Comparison of ENCODE assay signal across 9 cellular contexts in genomic region chr4:153788419-153789276, GRCh38. TPM values are rescaled to one million over a fixed set of nuclear protein-coding genes. Genes with fewer than 3 reads are reported as not detected.
DNase-seq lines count a peak whose midpoint lies in the region; ATAC-seq, FAIRE-seq and TF ChIP-seq lines count a peak whose summit lies in the region.
"Had no signal": no experiment of that assay in that cellular context is flagged by ENCODE, and none has a peak within 500 bp of the region (broad histone marks: within the 10 kb centered on the region; RNA-seq: fewer than 3 reads in every experiment).

Gene SFRP2 (minus strand): TSS chr4:153789083. CDS start chr4:153788835, 248 bp downstream.

- POLR2A ChIA-PET in activated naive CD8-positive, alpha-beta T cell treated with anti-CD3 and anti-CD28 coated beads, Interleukin-2, amount 10 ng/mL, durations not matched to agents 7 days and 5 days (lab: Charles Lee), result no interaction called here

- peaks cover 6% of the 10 kb centered on the region for H3F3A ChIP-seq in smooth muscle cell (ENCODE audit: low read depth)

- H3K79me2 ChIP-seq in smooth muscle cell (ENCODE audit: low read depth), result no peaks in the 10 kb centered on the region

- H2AFZ ChIP-seq in smooth muscle cell (ENCODE audit: low read depth), result no peak within 1 kb of the TSS

- no peaks in the 10 kb centered on the region for H3K36me3 Mint-ChIP-seq in activated naive CD8-positive, alpha-beta T cell treated with anti-CD3 and anti-CD28 coated beads, Interleukin-2, amount 10 ng/mL, durations not matched to agents 7 days and 5 days

- H4K20me1 ChIP-seq in smooth muscle cell (ENCODE audit: low read depth), result no peaks in the 10 kb centered on the region

- H3K4me3 Mint-ChIP-seq in activated naive CD8-positive, alpha-beta T cell treated with anti-CD3 and anti-CD28 coated beads, Interleukin-2, amount 10 ng/mL, durations not matched to agents 7 days and 5 days, result peak within 1 kb of the TSS; percentile 48

- WGBS in smooth muscle cell (ENCODE audit: low lambda C conversion rate), result 1% methylated on average over 68 of the region's 72 CpGs

- H3K27ac ChIP-seq in HUES6 (ENCODE audit: low read depth, low read length) (peak within 1 kb of the TSS; percentile 94), smooth muscle cell (ENCODE audit: low read depth) (no peak within 1 kb of the TSS)
- H3K27ac ChIP-seq: SJSA1 had no signal

- H3K27ac Mint-ChIP-seq in activated naive CD8-positive, alpha-beta T cell treated with anti-CD3 and anti-CD28 coated beads, Interleukin-2, amount 10 ng/mL, durations not matched to agents 7 days and 5 days, result no peak within 1 kb of the TSS

- H3K9me3 Mint-ChIP-seq in activated naive CD8-positive, alpha-beta T cell treated with anti-CD3 and anti-CD28 coated beads, Interleukin-2, amount 10 ng/mL, durations not matched to agents 7 days and 5 days, result no peaks in the 10 kb centered on the region

- H3K9me3 ChIP-seq in HUES6 (ENCODE audit: control insufficient read depth, insufficient read depth, low read depth, low read length) (no peaks in the 10 kb centered on the region), smooth muscle cell (replicated peaks; ENCODE audit: low read depth) (no peaks in the 10 kb centered on the region)
- H3K9me3 ChIP-seq: SJSA1 had no signal

- no peak for FAIRE-seq in GM19239 (lab: Jason Lieb, UNC)

- H3K4me1 ChIP-seq in HUES6 (ENCODE audit: control insufficient read depth, insufficient read depth, low read length) (peaks cover 28% of the 10 kb centered on the region), smooth muscle cell (ENCODE audit: low read depth) (peaks cover 43% of the 10 kb centered on the region)
- H3K4me1 ChIP-seq: SJSA1 had no signal

- H3K4me3 ChIP-seq in HUES6 (ENCODE audit: low read depth, low read length) (peak within 1 kb of the TSS; percentile 98), smooth muscle cell (peak within 1 kb of the TSS; percentile 50)
- H3K4me3 ChIP-seq: SJSA1 had no signal

- H3K9ac ChIP-seq in HUES6 (ENCODE audit: low read length) (peak within 1 kb of the TSS; percentile 98), smooth muscle cell (ENCODE audit: low read depth) (no peak within 1 kb of the TSS)

- peaks cover 91% of the 10 kb centered on the region for H3K27me3 Mint-ChIP-seq in activated naive CD8-positive, alpha-beta T cell treated with anti-CD3 and anti-CD28 coated beads, Interleukin-2, amount 10 ng/mL, durations not matched to agents 7 days and 5 days

- H3K27me3 ChIP-seq in HUES6 (ENCODE audit: control insufficient read depth, insufficient read depth, low read length) (peaks cover 39% of the 10 kb centered on the region), smooth muscle cell (ENCODE audit: low read depth) (peaks cover 82% of the 10 kb centered on the region)

- H3K4me2 ChIP-seq in smooth muscle cell, result peak within 1 kb of the TSS; percentile 88

- DNase-seq in activated naive CD8-positive, alpha-beta T cell treated with anti-CD3 and anti-CD28 coated beads, Interleukin-2, amount 10 ng/mL, durations not matched to agents 7 days and 5 days, result peak; percentile 37
- peak; percentile 76 for DNase-seq in iPS-NIHi7 (ENCODE audit: extremely low spot score)
- no peak for DNase-seq in smooth muscle cell (lab: John Stamatoyannopoulos, UW; ENCODE audit: unreplicated experiment)
- DNase-seq in GM19239 (ENCODE audit: insufficient read length, low spot score), result no peak
- no peak for DNase-seq in SKM-1 (lab: John Stamatoyannopoulos, UW; ENCODE audit: unreplicated experiment)

- H3K36me3 ChIP-seq in HUES6 (ENCODE audit: control insufficient read depth, insufficient read depth, low read length) (peaks cover 32% of the 10 kb centered on the region), smooth muscle cell (ENCODE audit: low read depth) (no peaks in the 10 kb centered on the region)
- H3K36me3 ChIP-seq: SJSA1 had no signal

- TF ChIP-seq CTCF in smooth muscle cell (IDR thresholded peaks at IDR 0.05; ENCODE audit: borderline replicate concordance, insufficient read depth, poor library complexity, severe bottlenecking), result no peak

- ATAC-seq in activated naive CD8-positive, alpha-beta T cell treated with anti-CD3 and anti-CD28 coated beads, Interleukin-2, amount 10 ng/mL, durations not matched to agents 7 days and 5 days (ENCODE audit: low read depth), result no peak
- no peak for ATAC-seq in GM21381 (IDR thresholded peaks at IDR 0.05; ENCODE audit: unreplicated experiment)

- H3K4me1 Mint-ChIP-seq in activated naive CD8-positive, alpha-beta T cell treated with anti-CD3 and anti-CD28 coated beads, Interleukin-2, amount 10 ng/mL, durations not matched to agents 7 days and 5 days, result peaks cover 19% of the 10 kb centered on the region

RNA-seq across cellular contexts. Expression of gene SFRP2, which starts in this region (rescaled TPM):
- not detected for total RNA-seq in activated naive CD8-positive, alpha-beta T cell treated with anti-CD3 and anti-CD28 coated beads, Interleukin-2, amount 10 ng/mL, durations not matched to agents 7 days and 5 days
- 0.67 and 1.3 TPM in 2 replicates for total RNA-seq in smooth muscle cell
- polyA plus RNA-seq in smooth muscle cell, result 0.49 and 0.76 TPM in 2 replicates
- total RNA-seq: SJSA1 had no signal
- polyA plus RNA-seq: fibroblast of lung had no signal

Comparison
In these comparisons a context has a peak if more than half of its experiments do, and no peak if none do; other contexts are left out.
1. Peak in DNase-seq in activated naive CD8-positive, alpha-beta T cell treated with anti-CD3 and anti-CD28 coated beads, Interleukin-2, amount 10 ng/mL, durations not matched to agents 7 days and 5 days; RNA of the gene not detected or under 1 TPM.